In genomic region chr1:109370712-109371270, GRCh38 we compare ENCODE assay signal across 9 cellular contexts. TPM values are rescaled to one million over a fixed set of nuclear protein-coding genes. Genes with fewer than 3 reads are reported as not detected.
DNase-seq lines count a peak whose midpoint lies in the region; ATAC-seq, FAIRE-seq and TF ChIP-seq lines count a peak whose summit lies in the region.
"Had no signal": no experiment of that assay in that cellular context is flagged by ENCODE, and none has a peak within 500 bp of the region (broad histone marks: within the 10 kb centered on the region; RNA-seq: fewer than 3 reads in every experiment).

No MANE protein-coding gene starts in this region.

- H3K4me3 Mint-ChIP-seq in activated T-cell treated with anti-CD3 and anti-CD28 coated beads, Interleukin-2, amount 50 U/mL, for 24 hours = no peak overlapping the region
- no peak overlapping the region for H3K4me3 Mint-ChIP-seq in endodermal cell

- no peak overlapping the region for H2AFZ ChIP-seq in HepG2 (ENCODE audit: low read length)

- H3K4me1 Mint-ChIP-seq in activated T-cell treated with anti-CD3 and anti-CD28 coated beads, Interleukin-2, amount 50 U/mL, for 24 hours (ENCODE audit: low read depth) = peaks cover 23% of the 10 kb centered on the region
- no peaks in the 10 kb centered on the region for H3K4me1 Mint-ChIP-seq in endodermal cell

- no peak for TF ChIP-seq RAD21 in HepG2 (CRISPR knock-in tag; IDR thresholded peaks at IDR 0.05)

- 1% methylated on average over 7 of the region's 7 CpGs for WGBS in HepG2 (ENCODE audit: low lambda C conversion rate)
- WGBS in endodermal cell (ENCODE audit: insufficient coverage in 1 of 2, insufficient read length in 1 of 2), 2 experiments = 91% methylated on average over 7 of the region's 7 CpGs

- peak in 1 of 2 experiments; percentile 68; a peak in 2 of 4 replicates for TF ChIP-seq EP300 in HepG2 (IDR thresholded peaks at IDR 0.05; ENCODE audit: low read depth in 2 of 2, low read length in 2 of 2)
- TF ChIP-seq EP300 in HepG2 (CRISPR knock-in tag; IDR thresholded peaks at IDR 0.05; ENCODE audit: borderline replicate concordance) = no peak

- intact Hi-C loops in ascending aorta (cut with DNase I) = loop anchor here (1.0 kb wide), 2 partner anchors 21 to 25 kb away; no protein-coding TSS in a partner anchor
- intact Hi-C loops in HepG2 (cut with micrococcal nuclease; ENCODE audit: unreplicated experiment) = loop anchor here (2.0 kb wide), 1 partner anchor 22 kb away; no protein-coding TSS in a partner anchor
- intact Hi-C loops in upper lobe of right lung (cut with DNase I) = no loop called here

- POLR2A ChIA-PET in HepG2 (lab: Yijun Ruan, JAX) = interaction anchor here (0.8 to 1.7 kb wide), 4 partner anchors 9 to 88 kb away, joined by 3 to 8 read pairs (median 4); partner anchors contain the start of genes MYBPHL, PSMA5 and PSRC1

- H3K9me3 ChIP-seq in ascending aorta (no peaks in the 10 kb centered on the region), HepG2 (ENCODE audit: low read length) (no peaks in the 10 kb centered on the region), upper lobe of right lung (no peaks in the 10 kb centered on the region), endodermal cell (ENCODE audit: control insufficient read depth, low read length) (no peaks in the 10 kb centered on the region)

- TF ChIP-seq CTCF in ascending aorta (IDR thresholded peaks at IDR 0.05) = no peak
- TF ChIP-seq CTCF in HepG2 (CRISPR knock-in tag; IDR thresholded peaks at IDR 0.05) = no peak
- no peak for TF ChIP-seq CTCF in upper lobe of right lung (IDR thresholded peaks at IDR 0.05)
- no peak for TF ChIP-seq CTCF in endodermal cell (conservative IDR thresholded peaks at IDR 0.05)

- peaks cover 67% of the 10 kb centered on the region for H3K79me2 ChIP-seq in HepG2 (ENCODE audit: insufficient read depth, low read length)

- H4K20me1 ChIP-seq in HepG2 (ENCODE audit: insufficient read depth, low read length) = 0 out of 2 replicates have a peak, but pooled peaks cover 3% of the 10 kb centered on the region

- in situ Hi-C loops in HepG2 (cut with HindIII; ENCODE audit: extremely low pct_ligation_motif_present, low pct_unique_long_range_greater_than_20kb) = no loop called here

- no peak for TF ChIP-seq POLR2A in HepG2 (IDR thresholded peaks at IDR 0.05; ENCODE audit: insufficient read depth in 1 of 2, low read depth in 2 of 2, low read length in 2 of 2)

- H3K36me3 ChIP-seq in ascending aorta (peaks cover 22 to 24% of the 10 kb centered on the region in 2 donors), HepG2 (replicated peaks in 1 of 2; ENCODE audit: control insufficient read depth in 1 of 2, insufficient read depth in 2 of 2, low read length in 2 of 2) (peaks cover 7 to 28% of the 10 kb centered on the region in 2 experiments; a peak in 4 of 5 replicates), upper lobe of right lung (peaks cover 15% of the 10 kb centered on the region), endodermal cell (ENCODE audit: control insufficient read depth, insufficient read depth, low read length) (peaks cover 14% of the 10 kb centered on the region)

- BruUV-seq in HepG2 (replicated peaks; lab: Mats Ljungman, UMichigan) = no TSS peak

- H3K4me3 ChIP-seq in ascending aorta (peak overlapping the region; percentile 41 to 45), HepG2 (replicated peaks in 1 of 3; ENCODE audit: insufficient read depth in 1 of 3, low read depth in 2 of 3, low read length in 3 of 3) (peak overlapping the region in 1 of 3 experiments; percentile 24; a peak in 1 of 6 replicates), upper lobe of right lung (peak overlapping the region; percentile 17), endodermal cell (ENCODE audit: low read length) (no peak overlapping the region)

- peaks cover 34% of the 10 kb centered on the region for H3K27me3 Mint-ChIP-seq in activated T-cell treated with anti-CD3 and anti-CD28 coated beads, Interleukin-2, amount 50 U/mL, for 24 hours
- H3K27me3 Mint-ChIP-seq in endodermal cell (ENCODE audit: insufficient read depth) = no peaks in the 10 kb centered on the region

- H3K9ac ChIP-seq in HepG2 (ENCODE audit: insufficient read depth, low read depth, low read length) (no peak overlapping the region), endodermal cell (ENCODE audit: extremely low read depth, low read length, poor library complexity, severe bottlenecking) (no peak overlapping the region)

- peaks cover 11 to 70% of the 10 kb centered on the region in 2 donors for H3K4me1 ChIP-seq in ascending aorta
- H3K4me1 ChIP-seq in HepG2 (ENCODE audit: insufficient read depth, low read length) = peaks cover 64% of the 10 kb centered on the region
- peaks cover 48% of the 10 kb centered on the region for H3K4me1 ChIP-seq in upper lobe of right lung
- H3K4me1 ChIP-seq in endodermal cell (ENCODE audit: control insufficient read depth, insufficient read depth, low read length) = no peaks in the 10 kb centered on the region

- DNase-seq in activated T-cell treated with anti-CD3 and anti-CD28 coated beads, Interleukin-2, amount 50 U/mL, for 24 hours = no peak
- DNase-seq in activated T-cell treated with anti-CD3 and anti-CD28 coated beads for 4 hours (no peak), ascending aorta (ENCODE audit: low spot score in 2 of 2) (peak in 1 of 2 donors; percentile 69), HepG2 (ENCODE audit: low spot score) (peak; percentile 84), upper lobe of right lung (no peak), endodermal cell (no peak)
- DNase-seq in activated CD4-positive, CD25-positive, alpha-beta regulatory T cell treated with anti-CD3 and anti-CD28 coated beads, Interleukin-2, amount 50 U/mL, for 72 hours = no peak
- DNase-seq: NCI-H2029 treated with DMSO at 0.1 percent for 48 hours had no signal

- H3K36me3 Mint-ChIP-seq in activated T-cell treated with anti-CD3 and anti-CD28 coated beads, Interleukin-2, amount 50 U/mL, for 24 hours (ENCODE audit: low read depth) = no peaks in the 10 kb centered on the region
- peaks cover 22% of the 10 kb centered on the region for H3K36me3 Mint-ChIP-seq in endodermal cell (ENCODE audit: low read depth)

- no peak for FAIRE-seq in HepG2 (lab: Jason Lieb, UNC)

- peak overlapping the region; percentile 62 for H3K4me2 ChIP-seq in HepG2 (ENCODE audit: low read depth, low read length)

- H3K9me3 Mint-ChIP-seq in activated T-cell treated with anti-CD3 and anti-CD28 coated beads, Interleukin-2, amount 50 U/mL, for 24 hours = no peaks in the 10 kb centered on the region
- peaks cover 1% of the 10 kb centered on the region for H3K9me3 Mint-ChIP-seq in endodermal cell

- ATAC-seq in HepG2 (peak; percentile 85), upper lobe of right lung (peak; percentile 71), HG02840 (IDR thresholded peaks at IDR 0.05; ENCODE audit: low FRiP score, unreplicated experiment) (no peak)

- CTCF ChIA-PET in HepG2 (lab: Yijun Ruan, JAX; ENCODE audit: low intra/inter-chr PET ratio, low total read pairs) = no interaction called here

- H3K27ac ChIP-seq in ascending aorta (peak overlapping the region; percentile 87 to 92), HepG2 (ENCODE audit: extremely low read length, insufficient read depth, low read length) (peak overlapping the region; percentile 54), upper lobe of right lung (peak overlapping the region; percentile 78), endodermal cell (ENCODE audit: low read depth, low read length) (no peak overlapping the region)

- H3K27ac Mint-ChIP-seq in activated T-cell treated with anti-CD3 and anti-CD28 coated beads, Interleukin-2, amount 50 U/mL, for 24 hours = peak overlapping the region; percentile 18
- no peak overlapping the region for H3K27ac Mint-ChIP-seq in endodermal cell

- H3K27me3 ChIP-seq in ascending aorta (no peaks in the 10 kb centered on the region), HepG2 (ENCODE audit: control insufficient read depth in 1 of 2, insufficient read depth in 2 of 2, low read length in 2 of 2) (no peaks in the 10 kb centered on the region), upper lobe of right lung (no peaks in the 10 kb centered on the region), endodermal cell (ENCODE audit: control insufficient read depth, insufficient read depth, low read length, poor library complexity, severe bottlenecking) (no peaks in the 10 kb centered on the region)

RNA-seq across cellular contexts. Expression of gene SORT1, which starts 26.9 kb away (rescaled TPM):
- total RNA-seq in ascending aorta = 111 TPM
- 32.4 and 35.3 TPM in 2 replicates for total RNA-seq in HepG2 (2016; rRNA removed; fragmentation: Illumina TruSeq; extraction: Trizol)
- 4.0 and 6.4 TPM in 2 replicates for total RNA-seq in HepG2 (2016; cell fraction: cytosol; rRNA removed; fragmentation: Illumina TruSeq; extraction: Trizol; ENCODE audit: low read depth)
- 31.2 and 35.2 TPM in 2 replicates for total RNA-seq in HepG2 (2016; cell fraction: insoluble cytoplasmic fraction; rRNA removed; fragmentation: Illumina TruSeq; extraction: Trizol)
- 17.0 and 17.8 TPM in 2 replicates for total RNA-seq in HepG2 (2016; cell fraction: membrane; rRNA removed; fragmentation: Illumina TruSeq; extraction: Trizol)
- 54.6 and 67.3 TPM in 2 replicates for total RNA-seq in HepG2 (2016; cell fraction: nucleus; rRNA removed; fragmentation: Illumina TruSeq; extraction: Trizol)
- 79.7 and 93.0 TPM in 2 replicates for polyA plus RNA-seq in HepG2 (2011; rRNA removed)
- polyA plus RNA-seq in HepG2 (2011; cell fraction: cytosol; rRNA removed) = 58.6 and 75.5 TPM in 2 replicates
- 47.3 and 51.2 TPM in 2 replicates for polyA plus RNA-seq in HepG2 (2011; cell fraction: nucleus; rRNA removed)
- polyA plus RNA-seq in HepG2 (2012) = 53.6 and 75.8 TPM in 2 replicates
- 4.5 and 5.4 TPM in 2 replicates for polyA plus RNA-seq in HepG2 (2016; cell fraction: cytosol; fragmentation: Illumina TruSeq; extraction: Trizol; ENCODE audit: low read depth)
- 22.3 and 23.2 TPM in 2 replicates for polyA plus RNA-seq in HepG2 (2016; cell fraction: insoluble cytoplasmic fraction; fragmentation: Illumina TruSeq; extraction: Trizol; ENCODE audit: low read depth)
- polyA plus RNA-seq in HepG2 (2016; cell fraction: membrane; fragmentation: Illumina TruSeq; extraction: Trizol; ENCODE audit: low read depth) = 7.2 and 8.4 TPM in 2 replicates
- 51.7 and 52.8 TPM in 2 replicates for polyA plus RNA-seq in HepG2 (2016; cell fraction: nucleus; fragmentation: Illumina TruSeq; extraction: Trizol; ENCODE audit: insufficient read depth, low read depth)
- 110 and 520 TPM in 2 replicates for polyA minus RNA-seq in HepG2 (2011; rRNA and poly(A)+ RNA removed; ENCODE audit: low replicate concordance)
- polyA minus RNA-seq in HepG2 (2011; cell fraction: cytosol; rRNA and poly(A)+ RNA removed) = 104 and 121 TPM in 2 replicates
- 157 and 174 TPM in 2 replicates for polyA minus RNA-seq in HepG2 (2011; cell fraction: nucleus; rRNA and poly(A)+ RNA removed)
- 183 TPM for total RNA-seq in upper lobe of right lung
- total RNA-seq in endodermal cell = 10 to 100 TPM; 44.9 to 46.2 TPM
- 35.7 TPM for polyA plus RNA-seq in endodermal cell (2013, experiment 1 of 2)
- polyA plus RNA-seq in endodermal cell (2013, experiment 2 of 2) = 35.6 TPM

RNA-seq across cellular contexts. Expression of gene PSMA5, which starts 55.5 kb away (rescaled TPM):
- total RNA-seq in ascending aorta = 2.6 TPM
- total RNA-seq in HepG2 (2016; rRNA removed; fragmentation: Illumina TruSeq; extraction: Trizol) = 169 and 261 TPM in 2 replicates
- total RNA-seq in HepG2 (2016; cell fraction: cytosol; rRNA removed; fragmentation: Illumina TruSeq; extraction: Trizol; ENCODE audit: low read depth) = 27.2 TPM in 2 replicates
- total RNA-seq in HepG2 (2016; cell fraction: insoluble cytoplasmic fraction; rRNA removed; fragmentation: Illumina TruSeq; extraction: Trizol) = 163 and 273 TPM in 2 replicates
- 67.3 and 70.0 TPM in 2 replicates for total RNA-seq in HepG2 (2016; cell fraction: membrane; rRNA removed; fragmentation: Illumina TruSeq; extraction: Trizol)
- total RNA-seq in HepG2 (2016; cell fraction: nucleus; rRNA removed; fragmentation: Illumina TruSeq; extraction: Trizol) = 61.3 and 63.7 TPM in 2 replicates
- 116 and 140 TPM in 2 replicates for polyA plus RNA-seq in HepG2 (2011; rRNA removed)
- polyA plus RNA-seq in HepG2 (2011; cell fraction: cytosol; rRNA removed) = 101 and 134 TPM in 2 replicates
- 32.2 and 45.1 TPM in 2 replicates for polyA plus RNA-seq in HepG2 (2011; cell fraction: nucleus; rRNA removed)
- polyA plus RNA-seq in HepG2 (2012) = 119 TPM in 2 replicates
- 38.3 and 40.3 TPM in 2 replicates for polyA plus RNA-seq in HepG2 (2016; cell fraction: cytosol; fragmentation: Illumina TruSeq; extraction: Trizol; ENCODE audit: low read depth)
- 219 and 228 TPM in 2 replicates for polyA plus RNA-seq in HepG2 (2016; cell fraction: insoluble cytoplasmic fraction; fragmentation: Illumina TruSeq; extraction: Trizol; ENCODE audit: low read depth)
- polyA plus RNA-seq in HepG2 (2016; cell fraction: membrane; fragmentation: Illumina TruSeq; extraction: Trizol; ENCODE audit: low read depth) = 48.3 and 52.7 TPM in 2 replicates
- 72.2 and 82.4 TPM in 2 replicates for polyA plus RNA-seq in HepG2 (2016; cell fraction: nucleus; fragmentation: Illumina TruSeq; extraction: Trizol; ENCODE audit: insufficient read depth, low read depth)
- 42.3 and 110 TPM in 2 replicates for polyA minus RNA-seq in HepG2 (2011; rRNA and poly(A)+ RNA removed; ENCODE audit: low replicate concordance)
- polyA minus RNA-seq in HepG2 (2011; cell fraction: cytosol; rRNA and poly(A)+ RNA removed) = 54.0 and 56.2 TPM in 2 replicates
- 52.7 and 59.6 TPM in 2 replicates for polyA minus RNA-seq in HepG2 (2011; cell fraction: nucleus; rRNA and poly(A)+ RNA removed)
- 67.8 TPM for total RNA-seq in upper lobe of right lung
- total RNA-seq in endodermal cell = 100 to 1,000 TPM; 117 to 122 TPM
- 64.3 TPM for polyA plus RNA-seq in endodermal cell (2013, experiment 1 of 2)
- 64.0 TPM for polyA plus RNA-seq in endodermal cell (2013, experiment 2 of 2)
